19 cellular contexts compared by ENCODE assay signal in genomic region chr2:151439127-151439526, GRCh38. TPM values are rescaled to one million over a fixed set of nuclear protein-coding genes. Genes with fewer than 3 reads are reported as not detected.
DNase-seq lines count a peak whose midpoint lies in the region; ATAC-seq, FAIRE-seq and TF ChIP-seq lines count a peak whose summit lies in the region.
"Had no signal": no experiment of that assay in that cellular context is flagged by ENCODE, and none has a peak within 500 bp of the region (broad histone marks: within the 10 kb centered on the region; RNA-seq: fewer than 3 reads in every experiment).

No MANE protein-coding gene starts in this region.

- peak overlapping the region; percentile 13 for H3K27ac ChIP-seq in A673 (ENCODE audit: low read depth, low read length, poor library complexity, severe bottlenecking)
- H3K27ac ChIP-seq in suprapubic skin = no peak overlapping the region
- H3K27ac ChIP-seq: A549 had no signal

- intact Hi-C loops in A673 (cut with micrococcal nuclease; ENCODE audit: unreplicated experiment) (no loop called here), mucosa of descending colon (cut with DNase I, micrococcal nuclease) (no loop called here)

- H3K9me3 ChIP-seq in A673 (ENCODE audit: low read depth, low read length, poor library complexity, severe bottlenecking) (no peaks in the 10 kb centered on the region), mucosa of descending colon (no peaks in the 10 kb centered on the region), suprapubic skin (no peaks in the 10 kb centered on the region)
- H3K9me3 ChIP-seq: A549, Caco-2, HAP-1 had no signal

- peak; percentile 97 for ATAC-seq in mucosa of descending colon
- no peak for ATAC-seq in HG03025 (IDR thresholded peaks at IDR 0.05; ENCODE audit: low FRiP score, unreplicated experiment)
- ATAC-seq: A549 had no signal

- TF ChIP-seq CTCF in A673 (conservative IDR thresholded peaks at IDR 0.05; ENCODE audit: low read depth, low read length) (no peak), mucosa of descending colon (IDR thresholded peaks at IDR 0.05) (no peak), suprapubic skin (IDR thresholded peaks at IDR 0.05) (no peak)

- H3K4me3 ChIP-seq in A673 (ENCODE audit: low read depth, low read length, poor library complexity, severe bottlenecking) = no peak overlapping the region
- H3K4me3 ChIP-seq in mucosa of descending colon = no peak overlapping the region
- H3K4me3 ChIP-seq in suprapubic skin = no peak overlapping the region
- H3K4me3 ChIP-seq: A549, HAP-1 had no signal

- H3K36me3 ChIP-seq in A673 (ENCODE audit: insufficient read depth, low read length, poor library complexity, severe bottlenecking) (peaks cover 95% of the 10 kb centered on the region), mucosa of descending colon (ENCODE audit: low read depth) (no peaks in the 10 kb centered on the region), suprapubic skin (peaks cover 59% of the 10 kb centered on the region)

- H3K27me3 ChIP-seq in A673 (replicated peaks; ENCODE audit: insufficient read depth, low read depth, low read length, poor library complexity) (no peaks in the 10 kb centered on the region), suprapubic skin (no peaks in the 10 kb centered on the region)

- 94% methylated on average over 13 of the region's 13 CpGs for WGBS in suprapubic skin

- H3K4me1 ChIP-seq in A673 (ENCODE audit: insufficient read depth, low read length, poor library complexity, severe bottlenecking) (peaks cover 3% of the 10 kb centered on the region), mucosa of descending colon (ENCODE audit: low read depth) (peaks cover 16% of the 10 kb centered on the region), suprapubic skin (no peaks in the 10 kb centered on the region)
- H3K4me1 ChIP-seq: A549, Caco-2, HAP-1 had no signal

- TF ChIP-seq EP300 in suprapubic skin (IDR thresholded peaks at IDR 0.05) = no peak

- DNase-seq in A673 (ENCODE audit: low spot score) (no peak), mucosa of descending colon (peak; percentile 66 to 77 (median 72)), COLO668 (lab: John Stamatoyannopoulos, UW; ENCODE audit: unreplicated experiment) (no peak), suprapubic skin (ENCODE audit: low spot score in 2 of 2) (no peak)
- DNase-seq: 8988T; C1 segment of cervical spinal cord; Caco-2; CD4-positive, alpha-beta memory T cell; DMS153; DND-41; GOT3; HFFc6 had no signal

- BruUV-seq in A673 (replicated peaks; lab: Mats Ljungman, UMichigan) = no TSS peak

- no peak for TF ChIP-seq POLR2A in suprapubic skin (IDR thresholded peaks at IDR 0.05)

- POLR2A ChIA-PET in A673 (lab: Charles Lee; ENCODE audit: low non-redundant PET) = no interaction called here

- CTCF ChIA-PET in A673 (lab: Charles Lee) = no interaction called here

- peak; percentile 38 for FAIRE-seq in colon (lab: Jason Lieb, UNC)
- FAIRE-seq: A549, G401.6, GM12892, H54 had no signal

RNA-seq across cellular contexts. Expression of gene RIF1, which starts 29.4 kb away (rescaled TPM):
- total RNA-seq in A673 (2021) = 111 and 112 TPM in 2 replicates
- total RNA-seq in mucosa of descending colon = 10 to 100 TPM; 25.7 to 42.5 (median 32.9) TPM
- 10 to 100 TPM; 24.8 to 58.8 (median 33.5) TPM for total RNA-seq in suprapubic skin

Comparison
In these comparisons a context has a peak if more than half of its experiments do, and no peak if none do; other contexts are left out.
1. DNase-seq: peak in mucosa of descending colon (3 of 3); none in A673 (single experiment), COLO668 (single experiment) and suprapubic skin (0 of 2).